In the genomic region with DNA sequence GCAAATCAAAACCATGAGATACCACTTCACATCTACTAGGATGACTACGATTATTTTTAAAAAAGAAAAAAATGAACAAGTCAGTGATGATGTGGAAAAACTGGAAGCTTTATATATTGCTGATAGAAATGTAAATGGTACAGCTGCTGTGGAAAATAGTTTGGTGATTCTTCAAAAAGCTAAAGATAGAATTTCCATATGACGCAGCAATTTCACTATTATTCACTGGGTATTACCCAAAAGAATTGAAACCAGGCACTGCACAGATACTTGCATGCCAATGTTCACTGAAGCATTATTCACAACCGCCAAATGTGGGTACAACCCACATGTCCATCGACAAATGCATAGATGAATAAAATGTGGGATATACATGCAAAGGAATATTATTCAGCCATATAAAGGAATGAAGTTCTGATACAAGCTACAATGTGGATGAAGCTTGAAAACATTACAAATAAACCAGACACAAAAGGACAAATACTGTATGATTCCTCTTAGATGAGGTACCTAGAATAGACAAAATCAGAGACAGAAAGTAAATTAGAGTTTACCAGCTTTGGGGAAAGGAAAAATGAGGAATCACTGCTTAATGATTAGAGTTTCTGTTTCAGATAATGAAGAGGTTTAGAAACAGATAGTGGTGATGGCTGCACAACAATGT, we compare ENCODE assay signal across 9 cellular contexts. TPM values are rescaled to one million over a fixed set of nuclear protein-coding genes. Genes with fewer than 3 reads are reported as not detected.
A peak's percentile ranks its signal among the peaks of the same experiment; 100 is the strongest.
DNase-seq lines count a peak whose midpoint lies in the region; ATAC-seq and TF ChIP-seq lines count a peak whose summit lies in the region.
"Had no signal": no experiment of that assay in that cellular context is flagged by ENCODE, and none has a peak within 500 bp of the region (broad histone marks: within the 10 kb centered on the region; RNA-seq: fewer than 3 reads in every experiment).

No MANE protein-coding gene starts in this region.

- no peak for TF ChIP-seq CTCF in activated CD8-positive, alpha-beta T cell treated with anti-CD3 and anti-CD28 coated beads for 36 hours (IDR thresholded peaks at IDR 0.05)

- POLR2A ChIA-PET in activated CD8-positive, alpha-beta T cell treated with anti-CD3 and anti-CD28 coated beads for 36 hours (lab: Charles Lee): interaction anchor here (1.8 kb wide), 1 partner anchor 11 kb away, joined by 9 read pairs; a partner anchor contains a TSS
- POLR2A ChIA-PET in activated CD8-positive, alpha-beta T cell treated with anti-CD3 and anti-CD28 coated beads, Interleukin-2, amount 10 ng/mL, durations not matched to agents 7 days and 5 days (lab: Charles Lee): interaction anchor here (1.7 kb wide), 1 partner anchor 12 kb away, joined by 7 read pairs; no protein-coding TSS in a partner anchor

- CTCF ChIA-PET in activated CD8-positive, alpha-beta T cell treated with anti-CD3 and anti-CD28 coated beads for 36 hours (lab: Charles Lee): interaction anchor here (0.8 to 4.4 kb wide), 8 partner anchors 9 to 260 kb away, joined by 3 to 40 read pairs (median 16); no protein-coding TSS in a partner anchor
- CTCF ChIA-PET in activated CD8-positive, alpha-beta T cell treated with anti-CD3 and anti-CD28 coated beads, Interleukin-2, amount 10 ng/mL, durations not matched to agents 7 days and 5 days (lab: Charles Lee): interaction anchor here (1.2 to 3.8 kb wide), 6 partner anchors 40 to 260 kb away, joined by 3 to 29 read pairs (median 5); no protein-coding TSS in a partner anchor

- H3K36me3 Mint-ChIP-seq in activated CD8-positive, alpha-beta T cell treated with anti-CD3 and anti-CD28 coated beads for 36 hours (ENCODE audit: low read depth): peaks cover 50% of the 10 kb centered on the region
- peaks cover 64% of the 10 kb centered on the region for H3K36me3 Mint-ChIP-seq in activated CD8-positive, alpha-beta T cell treated with anti-CD3 and anti-CD28 coated beads, Interleukin-2, amount 10 ng/mL, durations not matched to agents 7 days and 5 days (ENCODE audit: low read depth)
- peaks cover 12% of the 10 kb centered on the region for H3K36me3 Mint-ChIP-seq in activated naive CD8-positive, alpha-beta T cell

- no peak overlapping the region for H3K4me3 Mint-ChIP-seq in activated CD8-positive, alpha-beta T cell treated with anti-CD3 and anti-CD28 coated beads for 36 hours
- no peak overlapping the region for H3K4me3 Mint-ChIP-seq in activated CD8-positive, alpha-beta T cell treated with anti-CD3 and anti-CD28 coated beads, Interleukin-2, amount 10 ng/mL, durations not matched to agents 7 days and 5 days
- H3K4me3 Mint-ChIP-seq in activated naive CD8-positive, alpha-beta T cell: no peak overlapping the region

- no peaks in the 10 kb centered on the region for H3K27me3 Mint-ChIP-seq in activated CD8-positive, alpha-beta T cell treated with anti-CD3 and anti-CD28 coated beads for 36 hours
- no peaks in the 10 kb centered on the region for H3K27me3 Mint-ChIP-seq in activated CD8-positive, alpha-beta T cell treated with anti-CD3 and anti-CD28 coated beads, Interleukin-2, amount 10 ng/mL, durations not matched to agents 7 days and 5 days (ENCODE audit: low read depth)
- no peaks in the 10 kb centered on the region for H3K27me3 Mint-ChIP-seq in activated naive CD8-positive, alpha-beta T cell

- intact Hi-C loops in activated CD8-positive, alpha-beta T cell treated with anti-CD3 and anti-CD28 coated beads for 36 hours (cut with micrococcal nuclease): loop anchor here (5.0 to 10.0 kb wide), 2 partner anchors 100 to 258 kb away; no protein-coding TSS in a partner anchor

- peak; percentile 15 for DNase-seq in activated CD8-positive, alpha-beta T cell treated with anti-CD3 and anti-CD28 coated beads for 36 hours
- no peak for DNase-seq in activated CD8-positive, alpha-beta T cell treated with anti-CD3 and anti-CD28 coated beads, Interleukin-2, amount 10 ng/mL, durations not matched to agents 7 days and 5 days
- DNase-seq in middle frontal gyrus (ENCODE audit: extremely low spot score, low spot score) (no peak), NCI-H2107 (lab: John Stamatoyannopoulos, UW) (no peak), DMS153 treated with DMSO at 0.1 percent for 48 hours (lab: John Stamatoyannopoulos, UW; ENCODE audit: unreplicated experiment) (no peak)
- DNase-seq: effector CD8-positive, alpha-beta T cell had no signal

- H3K9me3 Mint-ChIP-seq in activated CD8-positive, alpha-beta T cell treated with anti-CD3 and anti-CD28 coated beads for 36 hours: no peaks in the 10 kb centered on the region
- H3K9me3 Mint-ChIP-seq in activated CD8-positive, alpha-beta T cell treated with anti-CD3 and anti-CD28 coated beads, Interleukin-2, amount 10 ng/mL, durations not matched to agents 7 days and 5 days (ENCODE audit: insufficient read depth): no peaks in the 10 kb centered on the region
- H3K9me3 Mint-ChIP-seq in activated naive CD8-positive, alpha-beta T cell (ENCODE audit: low read depth): no peaks in the 10 kb centered on the region

- H3K4me1 Mint-ChIP-seq in activated CD8-positive, alpha-beta T cell treated with anti-CD3 and anti-CD28 coated beads for 36 hours (ENCODE audit: low read depth): peaks cover 36% of the 10 kb centered on the region
- H3K4me1 Mint-ChIP-seq in activated CD8-positive, alpha-beta T cell treated with anti-CD3 and anti-CD28 coated beads, Interleukin-2, amount 10 ng/mL, durations not matched to agents 7 days and 5 days (ENCODE audit: low read depth): peaks cover 8% of the 10 kb centered on the region
- peaks cover 12% of the 10 kb centered on the region for H3K4me1 Mint-ChIP-seq in activated naive CD8-positive, alpha-beta T cell (ENCODE audit: low read depth)

- peak overlapping the region; percentile 47 for H3K27ac Mint-ChIP-seq in activated CD8-positive, alpha-beta T cell treated with anti-CD3 and anti-CD28 coated beads for 36 hours
- H3K27ac Mint-ChIP-seq in activated CD8-positive, alpha-beta T cell treated with anti-CD3 and anti-CD28 coated beads, Interleukin-2, amount 10 ng/mL, durations not matched to agents 7 days and 5 days: no peak overlapping the region
- peak overlapping the region; percentile 64 for H3K27ac Mint-ChIP-seq in activated naive CD8-positive, alpha-beta T cell

- peak; percentile 64 for ATAC-seq in activated CD8-positive, alpha-beta T cell treated with anti-CD3 and anti-CD28 coated beads for 36 hours
- no peak for ATAC-seq in activated CD8-positive, alpha-beta T cell treated with anti-CD3 and anti-CD28 coated beads, Interleukin-2, amount 10 ng/mL, durations not matched to agents 7 days and 5 days
- peak; percentile 78 for ATAC-seq in GM21423 (IDR thresholded peaks at IDR 0.05; ENCODE audit: unreplicated experiment)
- ATAC-seq in HG03097 (IDR thresholded peaks at IDR 0.05; ENCODE audit: low FRiP score, unreplicated experiment): peak; percentile 90

RNA-seq across cellular contexts. Expression of a gene that starts 11.1 kb away (rescaled TPM):
- 10 to 100 TPM; 27.0 to 27.2 TPM for total RNA-seq in activated CD8-positive, alpha-beta T cell treated with anti-CD3 and anti-CD28 coated beads for 36 hours
- total RNA-seq in activated CD8-positive, alpha-beta T cell treated with anti-CD3 and anti-CD28 coated beads, Interleukin-2, amount 10 ng/mL, durations not matched to agents 7 days and 5 days: 10 to 100 TPM; 30.1 to 30.8 TPM
